In genomic region chr7:32206987-32207386, GRCh38 we compare ENCODE assay signal across 12 cellular contexts.
DNase-seq lines count a peak whose midpoint lies in the region; ATAC-seq and TF ChIP-seq lines count a peak whose summit lies in the region.
"Had no signal": no experiment of that assay in that cellular context is flagged by ENCODE, and none has a peak within 500 bp of the region (broad histone marks: within the 10 kb centered on the region; RNA-seq: fewer than 3 reads in every experiment).

No MANE protein-coding gene starts in this region.

- H3K79me2 ChIP-seq in PC-3 (ENCODE audit: low read length) (no peaks in the 10 kb centered on the region), neural progenitor cell (ENCODE audit: low read depth) (no peaks in the 10 kb centered on the region)

- H3K27me3 ChIP-seq in PC-3 (ENCODE audit: low read length) = peaks cover 16% of the 10 kb centered on the region
- no peaks in the 10 kb centered on the region for H3K27me3 ChIP-seq in esophagus muscularis mucosa
- H3K27me3 ChIP-seq in neural progenitor cell = peaks cover 37% of the 10 kb centered on the region

- no peaks in the 10 kb centered on the region for H4K20me1 ChIP-seq in PC-3 (ENCODE audit: low read length)
- H4K20me1 ChIP-seq in neural progenitor cell (ENCODE audit: low read depth) = no peaks in the 10 kb centered on the region

- H3K36me3 Mint-ChIP-seq in neural progenitor cell = no peaks in the 10 kb centered on the region

- no peak for TF ChIP-seq EP300 in esophagus muscularis mucosa (IDR thresholded peaks at IDR 0.05)

- H3K9me3 ChIP-seq in PC-3 (ENCODE audit: low read length) (no peaks in the 10 kb centered on the region), esophagus muscularis mucosa (no peaks in the 10 kb centered on the region), neural progenitor cell (ENCODE audit: low read depth) (no peaks in the 10 kb centered on the region)
- H3K9me3 ChIP-seq: esophagus squamous epithelium had no signal

- H3K4me1 ChIP-seq in PC-3 (ENCODE audit: insufficient read depth, low read length) = peaks cover 8% of the 10 kb centered on the region; the same call in 1 of the 2 replicates
- H3K4me1 ChIP-seq in esophagus muscularis mucosa = peaks cover 0 to 8% (median 4%) of the 10 kb centered on the region in 4 donors
- no peaks in the 10 kb centered on the region for H3K4me1 ChIP-seq in neural progenitor cell

- H3K4me3 Mint-ChIP-seq in neural progenitor cell = no peak overlapping the region

- 37% methylated on average over 8 of the region's 8 CpGs for WGBS in esophagus muscularis mucosa

- H3K27me3 Mint-ChIP-seq in neural progenitor cell (ENCODE audit: insufficient read depth, low read depth) = peaks cover 10% of the 10 kb centered on the region

- H3K4me1 Mint-ChIP-seq in neural progenitor cell = peaks cover 14% of the 10 kb centered on the region

- H3K4me3 ChIP-seq in PC-3 (ENCODE audit: low read length) (no peak overlapping the region), esophagus muscularis mucosa (no peak overlapping the region), neural progenitor cell (no peak overlapping the region)
- H3K4me3 ChIP-seq: esophagus squamous epithelium had no signal

- no peaks in the 10 kb centered on the region for H3K36me3 ChIP-seq in PC-3 (ENCODE audit: low read depth, low read length)
- H3K36me3 ChIP-seq in esophagus muscularis mucosa = no peaks in the 10 kb centered on the region
- no peaks in the 10 kb centered on the region for H3K36me3 ChIP-seq in neural progenitor cell
- H3K36me3 ChIP-seq: esophagus squamous epithelium had no signal

- no peak for TF ChIP-seq POLR2A in esophagus muscularis mucosa (IDR thresholded peaks at IDR 0.05; ENCODE audit: low read depth)
- TF ChIP-seq POLR2A in GM18505 (IDR thresholded peaks at IDR 0.05; ENCODE audit: borderline replicate concordance, extremely low read depth, insufficient read depth, insufficient read length) = no peak

- H3K9ac ChIP-seq in PC-3 (ENCODE audit: low read length) = no peak overlapping the region
- H3K9ac ChIP-seq in neural progenitor cell = no peak overlapping the region

- no TSS peak for BruUV-seq in PC-3 (replicated peaks; lab: Mats Ljungman, UMichigan)

- H3F3A ChIP-seq in PC-3 (ENCODE audit: low read length, unreplicated experiment) = no peaks in the 10 kb centered on the region
- no peaks in the 10 kb centered on the region for H3F3A ChIP-seq in neural progenitor cell (ENCODE audit: low read depth)

- peaks cover 4% of the 10 kb centered on the region for H3K9me3 Mint-ChIP-seq in neural progenitor cell

- POLR2A ChIA-PET in PC-3 (lab: Charles Lee; ENCODE audit: unreplicated experiment) = no interaction called here
- POLR2A ChIA-PET in RWPE1 (lab: Yijun Ruan, JAX; ENCODE audit: low non-redundant PET) = no interaction called here

- peak; percentile 44 for DNase-seq in PC-3
- DNase-seq in esophagus muscularis mucosa (ENCODE audit: extremely low spot score) = peak; percentile 89
- peak; percentile 69 for DNase-seq in neural progenitor cell (ENCODE audit: low spot score)
- no peak for DNase-seq in SIG-M5 (lab: John Stamatoyannopoulos, UW)
- no peak for DNase-seq in RWPE1 (ENCODE audit: low spot score)
- DNase-seq: activated effector memory CD4-positive, alpha-beta T cell treated with Interleukin-2 at 50 U/mL for 16 hours; esophagus squamous epithelium; Kasumi-1; T-helper 1 cell had no signal

- H2AFZ ChIP-seq in PC-3 (ENCODE audit: low read length) = no peak overlapping the region
- no peak overlapping the region for H2AFZ ChIP-seq in neural progenitor cell (replicated peaks)

- no peak overlapping the region for H3K27ac ChIP-seq in PC-3 (ENCODE audit: low read length)
- no peak overlapping the region for H3K27ac ChIP-seq in esophagus muscularis mucosa (replicated peaks in 1 of 4)
- no peak overlapping the region for H3K27ac ChIP-seq in neural progenitor cell
- H3K27ac ChIP-seq in RWPE1 = no peak overlapping the region
- H3K27ac ChIP-seq: esophagus squamous epithelium had no signal

- H3K9me2 ChIP-seq in PC-3 (replicated peaks; ENCODE audit: low read length) = no peaks in the 10 kb centered on the region

- H3K27ac Mint-ChIP-seq in neural progenitor cell = no peak overlapping the region

- H3K4me2 ChIP-seq in PC-3 (ENCODE audit: low read length) = no peak overlapping the region
- no peak overlapping the region for H3K4me2 ChIP-seq in neural progenitor cell

- CTCF ChIA-PET in PC-3 (lab: Charles Lee) = no interaction called here
- CTCF ChIA-PET in RWPE1 (lab: Yijun Ruan, JAX) = interaction anchor here (0.8 to 4.8 kb wide), 3 partner anchors 66 to 179 kb away, joined by 3 to 38 read pairs (median 5); no protein-coding TSS in a partner anchor

- ATAC-seq in PC-3 = peak; percentile 21; the same call in 1 of the 2 replicates
- no peak for ATAC-seq in HG02870 (IDR thresholded peaks at IDR 0.05; ENCODE audit: unreplicated experiment)
- ATAC-seq in GM18505 (IDR thresholded peaks at IDR 0.05; ENCODE audit: unreplicated experiment) = no peak

- intact Hi-C loops in PC-3 (cut with micrococcal nuclease) (loop anchor here (10.0 kb wide), 1 partner anchor 562 kb away; no protein-coding TSS in a partner anchor), esophagus muscularis mucosa (cut with DNase I) (no loop called here)

- TF ChIP-seq CTCF in GM12872 (IDR thresholded peaks at IDR 0.05; ENCODE audit: insufficient read depth, low read depth, low read length) = peak; percentile 36; the same call in 1 of the 3 replicates
- TF ChIP-seq CTCF in PC-3 (conservative IDR thresholded peaks at IDR 0.05; ENCODE audit: low read depth, low read length) = peak; percentile 58
- no peak for TF ChIP-seq CTCF in esophagus muscularis mucosa (IDR thresholded peaks at IDR 0.05)
- TF ChIP-seq CTCF in neural progenitor cell (IDR thresholded peaks at IDR 0.05) = peak; percentile 60
- no peak for TF ChIP-seq CTCF in RWPE1 (conservative IDR thresholded peaks at IDR 0.05; ENCODE audit: low read depth)

Comparison
In these comparisons a context has a peak if more than half of its experiments do, and no peak if none do; other contexts are left out.
1. CTCF ChIP-seq: peak in GM12872 (single experiment), PC-3 (single experiment) and neural progenitor cell (single experiment); none in esophagus muscularis mucosa (0 of 3) and RWPE1 (single experiment).
2. DNase-seq: peak in PC-3 (single experiment), esophagus muscularis mucosa (single experiment) and neural progenitor cell (single experiment); none in SIG-M5 (single experiment) and RWPE1 (single experiment).